Comparison of ENCODE assay signal across 19 cellular contexts in the genomic region with DNA sequence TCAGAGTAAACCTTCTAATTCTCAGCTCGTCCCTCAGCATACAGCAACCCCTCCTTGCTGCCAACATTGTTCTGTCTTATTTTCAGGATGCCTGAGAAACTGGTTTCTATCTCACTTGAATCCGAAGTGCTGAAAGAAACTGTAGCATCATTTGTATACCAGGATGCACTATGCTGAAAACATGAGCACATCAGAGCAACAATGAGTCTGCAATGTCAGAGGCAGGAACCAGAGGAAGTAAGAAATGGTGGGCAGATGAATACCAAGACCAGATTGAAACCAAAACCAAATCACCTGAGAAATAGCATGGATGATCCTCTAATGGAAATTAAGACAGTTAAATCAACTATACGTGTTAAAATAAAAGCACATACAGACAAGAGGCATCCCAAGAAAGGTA.
DNase-seq lines count a peak whose midpoint lies in the region; ATAC-seq, FAIRE-seq and TF ChIP-seq lines count a peak whose summit lies in the region.
"Had no signal": no experiment of that assay in that cellular context is flagged by ENCODE, and none has a peak within 500 bp of the region (broad histone marks: within the 10 kb centered on the region; RNA-seq: fewer than 3 reads in every experiment).

No MANE protein-coding gene starts in this region.

- intact Hi-C loops in activated CD4-positive, alpha-beta memory T cell treated with anti-CD3 and anti-CD28 coated beads for 36 hours (cut with micrococcal nuclease) = no loop called here

- no peak for DNase-seq in activated CD4-positive, alpha-beta memory T cell treated with anti-CD3 and anti-CD28 coated beads, Interleukin-2, amount 10 ng/mL, durations not matched to agents 7 days and 5 days
- DNase-seq in activated CD4-positive, alpha-beta memory T cell treated with anti-CD3 and anti-CD28 coated beads for 36 hours = no peak
- no peak for DNase-seq in activated naive CD8-positive, alpha-beta T cell treated with anti-CD3 and anti-CD28 coated beads, Interleukin-2, amount 50 U/mL, for 24 hours
- DNase-seq in activated naive CD8-positive, alpha-beta T cell treated with anti-CD3 and anti-CD28 coated beads for 36 hours = no peak
- DNase-seq in central memory CD8-positive, alpha-beta T cell (ENCODE audit: low spot score in 2 of 2) = no peak
- DNase-seq in GM12892 (ENCODE audit: insufficient read length) = no peak
- DNase-seq: Caco-2; CD4-positive, CD25-positive, alpha-beta regulatory T cell; CD8-positive, alpha-beta T cell; DMS153; DND-41; GM23248; H7; HCEC 1CT had no signal

- H3K4me1 Mint-ChIP-seq in activated CD4-positive, alpha-beta memory T cell treated with anti-CD3 and anti-CD28 coated beads, Interleukin-2, amount 10 ng/mL, durations not matched to agents 7 days and 5 days = peaks cover 9% of the 10 kb centered on the region
- peaks cover 11% of the 10 kb centered on the region for H3K4me1 Mint-ChIP-seq in activated CD4-positive, alpha-beta memory T cell treated with anti-CD3 and anti-CD28 coated beads for 36 hours (ENCODE audit: low read depth)
- H3K4me1 Mint-ChIP-seq in activated naive CD8-positive, alpha-beta T cell (ENCODE audit: low read depth) = peaks cover 20% of the 10 kb centered on the region
- peaks cover 3% of the 10 kb centered on the region for H3K4me1 Mint-ChIP-seq in activated naive CD8-positive, alpha-beta T cell treated with anti-CD3 and anti-CD28 coated beads, Interleukin-2, amount 50 U/mL, for 24 hours
- peaks cover 10% of the 10 kb centered on the region for H3K4me1 Mint-ChIP-seq in activated naive CD8-positive, alpha-beta T cell treated with anti-CD3 and anti-CD28 coated beads for 36 hours
- H3K4me1 Mint-ChIP-seq in central memory CD8-positive, alpha-beta T cell = peaks cover 44% of the 10 kb centered on the region
- H3K4me1 Mint-ChIP-seq: B cell; CD4-positive, CD25-positive, alpha-beta regulatory T cell had no signal

- TF ChIP-seq POLR2A in GM12892 (IDR thresholded peaks at IDR 0.05; ENCODE audit: low read depth, low read length) = no peak

- CTCF ChIA-PET in activated CD4-positive, alpha-beta memory T cell treated with anti-CD3 and anti-CD28 coated beads, Interleukin-2, amount 10 ng/mL, durations not matched to agents 7 days and 5 days (lab: Charles Lee) = no interaction called here
- CTCF ChIA-PET in activated CD4-positive, alpha-beta memory T cell treated with anti-CD3 and anti-CD28 coated beads for 36 hours (lab: Charles Lee) = no interaction called here

- H3K9me3 Mint-ChIP-seq in activated CD4-positive, alpha-beta memory T cell treated with anti-CD3 and anti-CD28 coated beads, Interleukin-2, amount 10 ng/mL, durations not matched to agents 7 days and 5 days = peaks cover 10% of the 10 kb centered on the region
- H3K9me3 Mint-ChIP-seq in activated CD4-positive, alpha-beta memory T cell treated with anti-CD3 and anti-CD28 coated beads for 36 hours = peaks cover 21% of the 10 kb centered on the region
- no peaks in the 10 kb centered on the region for H3K9me3 Mint-ChIP-seq in activated naive CD8-positive, alpha-beta T cell (ENCODE audit: low read depth)
- H3K9me3 Mint-ChIP-seq in activated naive CD8-positive, alpha-beta T cell treated with anti-CD3 and anti-CD28 coated beads, Interleukin-2, amount 50 U/mL, for 24 hours = peaks cover 7% of the 10 kb centered on the region
- H3K9me3 Mint-ChIP-seq in activated naive CD8-positive, alpha-beta T cell treated with anti-CD3 and anti-CD28 coated beads for 36 hours = peaks cover 12% of the 10 kb centered on the region
- H3K9me3 Mint-ChIP-seq in central memory CD8-positive, alpha-beta T cell = peaks cover 17% of the 10 kb centered on the region

- no peaks in the 10 kb centered on the region for H3K27me3 Mint-ChIP-seq in activated CD4-positive, alpha-beta memory T cell treated with anti-CD3 and anti-CD28 coated beads, Interleukin-2, amount 10 ng/mL, durations not matched to agents 7 days and 5 days
- no peaks in the 10 kb centered on the region for H3K27me3 Mint-ChIP-seq in activated CD4-positive, alpha-beta memory T cell treated with anti-CD3 and anti-CD28 coated beads for 36 hours
- no peaks in the 10 kb centered on the region for H3K27me3 Mint-ChIP-seq in activated naive CD8-positive, alpha-beta T cell
- H3K27me3 Mint-ChIP-seq in activated naive CD8-positive, alpha-beta T cell treated with anti-CD3 and anti-CD28 coated beads, Interleukin-2, amount 50 U/mL, for 24 hours = no peaks in the 10 kb centered on the region
- H3K27me3 Mint-ChIP-seq in activated naive CD8-positive, alpha-beta T cell treated with anti-CD3 and anti-CD28 coated beads for 36 hours = no peaks in the 10 kb centered on the region
- H3K27me3 Mint-ChIP-seq in central memory CD8-positive, alpha-beta T cell = no peaks in the 10 kb centered on the region
- H3K27me3 Mint-ChIP-seq: B cell; CD4-positive, CD25-positive, alpha-beta regulatory T cell had no signal

- peak overlapping the region; percentile 8 for H3K27ac Mint-ChIP-seq in activated CD4-positive, alpha-beta memory T cell treated with anti-CD3 and anti-CD28 coated beads, Interleukin-2, amount 10 ng/mL, durations not matched to agents 7 days and 5 days
- no peak overlapping the region for H3K27ac Mint-ChIP-seq in activated CD4-positive, alpha-beta memory T cell treated with anti-CD3 and anti-CD28 coated beads for 36 hours
- H3K27ac Mint-ChIP-seq in activated naive CD8-positive, alpha-beta T cell = peak overlapping the region; percentile 22
- no peak overlapping the region for H3K27ac Mint-ChIP-seq in activated naive CD8-positive, alpha-beta T cell treated with anti-CD3 and anti-CD28 coated beads, Interleukin-2, amount 50 U/mL, for 24 hours
- H3K27ac Mint-ChIP-seq in activated naive CD8-positive, alpha-beta T cell treated with anti-CD3 and anti-CD28 coated beads for 36 hours = peak overlapping the region; percentile 69
- peak overlapping the region; percentile 44 for H3K27ac Mint-ChIP-seq in central memory CD8-positive, alpha-beta T cell (ENCODE audit: low read depth)
- H3K27ac Mint-ChIP-seq: B cell; CD4-positive, CD25-positive, alpha-beta regulatory T cell; CD8-positive, alpha-beta T cell had no signal

- FAIRE-seq in GM12892 (lab: Jason Lieb, UNC) = no peak
- FAIRE-seq: G401.6, GM19239, H1 had no signal

- POLR2A ChIA-PET in activated CD4-positive, alpha-beta memory T cell treated with anti-CD3 and anti-CD28 coated beads, Interleukin-2, amount 10 ng/mL, durations not matched to agents 7 days and 5 days (lab: Charles Lee) = interaction anchor here (1.4 kb wide), 1 partner anchor 11 kb away, joined by 5 read pairs; no protein-coding TSS in a partner anchor
- POLR2A ChIA-PET in activated CD4-positive, alpha-beta memory T cell treated with anti-CD3 and anti-CD28 coated beads for 36 hours (lab: Charles Lee) = no interaction called here

- peaks cover 31% of the 10 kb centered on the region for H3K36me3 Mint-ChIP-seq in activated CD4-positive, alpha-beta memory T cell treated with anti-CD3 and anti-CD28 coated beads, Interleukin-2, amount 10 ng/mL, durations not matched to agents 7 days and 5 days (ENCODE audit: low read depth)
- H3K36me3 Mint-ChIP-seq in activated CD4-positive, alpha-beta memory T cell treated with anti-CD3 and anti-CD28 coated beads for 36 hours = peaks cover 19% of the 10 kb centered on the region
- peaks cover 13% of the 10 kb centered on the region for H3K36me3 Mint-ChIP-seq in activated naive CD8-positive, alpha-beta T cell
- H3K36me3 Mint-ChIP-seq in activated naive CD8-positive, alpha-beta T cell treated with anti-CD3 and anti-CD28 coated beads, Interleukin-2, amount 50 U/mL, for 24 hours (ENCODE audit: low read depth) = peaks cover 9% of the 10 kb centered on the region
- peaks cover 44% of the 10 kb centered on the region for H3K36me3 Mint-ChIP-seq in activated naive CD8-positive, alpha-beta T cell treated with anti-CD3 and anti-CD28 coated beads for 36 hours
- peaks cover 2% of the 10 kb centered on the region for H3K36me3 Mint-ChIP-seq in central memory CD8-positive, alpha-beta T cell (ENCODE audit: insufficient read depth)
- H3K36me3 Mint-ChIP-seq: CD4-positive, CD25-positive, alpha-beta regulatory T cell had no signal

- no peak for ATAC-seq in activated naive CD8-positive, alpha-beta T cell treated with anti-CD3 and anti-CD28 coated beads, Interleukin-2, amount 50 U/mL, for 24 hours
- no peak for ATAC-seq in central memory CD8-positive, alpha-beta T cell (replicated peaks; ENCODE audit: extremely low read depth, poor library complexity, severe bottlenecking)
- ATAC-seq: CD8-positive, alpha-beta T cell had no signal

- no peak overlapping the region for H3K4me3 Mint-ChIP-seq in activated CD4-positive, alpha-beta memory T cell treated with anti-CD3 and anti-CD28 coated beads, Interleukin-2, amount 10 ng/mL, durations not matched to agents 7 days and 5 days
- H3K4me3 Mint-ChIP-seq in activated CD4-positive, alpha-beta memory T cell treated with anti-CD3 and anti-CD28 coated beads for 36 hours = no peak overlapping the region
- H3K4me3 Mint-ChIP-seq in activated naive CD8-positive, alpha-beta T cell = no peak overlapping the region
- H3K4me3 Mint-ChIP-seq in activated naive CD8-positive, alpha-beta T cell treated with anti-CD3 and anti-CD28 coated beads, Interleukin-2, amount 50 U/mL, for 24 hours = no peak overlapping the region
- H3K4me3 Mint-ChIP-seq in activated naive CD8-positive, alpha-beta T cell treated with anti-CD3 and anti-CD28 coated beads for 36 hours = no peak overlapping the region
- H3K4me3 Mint-ChIP-seq in central memory CD8-positive, alpha-beta T cell = no peak overlapping the region
- H3K4me3 Mint-ChIP-seq: B cell; CD4-positive, CD25-positive, alpha-beta regulatory T cell; CD8-positive, alpha-beta T cell had no signal

Comparison
In these comparisons a context has a peak if more than half of its experiments do, and no peak if none do; other contexts are left out.
1. H3K27ac Mint-ChIP-seq: peak in activated CD4-positive, alpha-beta memory T cell treated with anti-CD3 and anti-CD28 coated beads, Interleukin-2, amount 10 ng/mL, durations not matched to agents 7 days and 5 days (single experiment), activated naive CD8-positive, alpha-beta T cell (single experiment), activated naive CD8-positive, alpha-beta T cell treated with anti-CD3 and anti-CD28 coated beads for 36 hours (single experiment) and central memory CD8-positive, alpha-beta T cell (single experiment); none in activated CD4-positive, alpha-beta memory T cell treated with anti-CD3 and anti-CD28 coated beads for 36 hours (single experiment) and activated naive CD8-positive, alpha-beta T cell treated with anti-CD3 and anti-CD28 coated beads, Interleukin-2, amount 50 U/mL, for 24 hours (single experiment).